8 cellular contexts compared by ENCODE assay signal in genomic region chr7:138161600-138162081, GRCh38.
A peak's percentile ranks its signal among the peaks of the same experiment; 100 is the strongest.
DNase-seq lines count a peak whose midpoint lies in the region; ATAC-seq and TF ChIP-seq lines count a peak whose summit lies in the region.

No MANE protein-coding gene starts in this region.

- POLR2A ChIA-PET in Panc1 (lab: Charles Lee), result interaction anchor here (0.7 kb wide), 1 partner anchor 577 kb away, joined by 3 read pairs; no protein-coding TSS in a partner anchor

- no peak overlapping the region for H4K91ac ChIP-seq in H9 (ENCODE audit: insufficient read length, low read depth, low read length)

- H3K27ac Mint-ChIP-seq in H9, result no peak overlapping the region

- peaks cover 18% of the 10 kb centered on the region for H3K9me3 ChIP-seq in H9 (ENCODE audit: control insufficient read depth, low read depth, low read length)
- peaks cover 5% of the 10 kb centered on the region; the same call in 1 of the 2 replicates for H3K9me3 ChIP-seq in Panc1 (ENCODE audit: control insufficient read depth, insufficient read depth, low read depth, low read length)
- peaks cover 12% of the 10 kb centered on the region for H3K9me3 ChIP-seq in neuron (ENCODE audit: low read length)
- H3K9me3 ChIP-seq in testis, result no peaks in the 10 kb centered on the region

- H3K27ac ChIP-seq in H9 (ENCODE audit: insufficient read length, low read depth, low read length), result no peak overlapping the region
- H3K27ac ChIP-seq in Panc1 (ENCODE audit: low read length), result no peak overlapping the region
- no peak overlapping the region for H3K27ac ChIP-seq in testis

- intact Hi-C loops in Panc1 (cut with micrococcal nuclease; ENCODE audit: unreplicated experiment), result loop anchor here (1.0 kb wide), 1 partner anchor 577 kb away; no protein-coding TSS in a partner anchor
- intact Hi-C loops in testis (cut with DNase I; ENCODE audit: low total_unique reads), result no loop called here

- H3K27me3 ChIP-seq in H9 (ENCODE audit: insufficient read depth, low read length), result no peaks in the 10 kb centered on the region
- no peaks in the 10 kb centered on the region for H3K27me3 ChIP-seq in Panc1 (ENCODE audit: control insufficient read depth, insufficient read depth, low read length)
- H3K27me3 ChIP-seq in neuron (ENCODE audit: insufficient read depth, low read length), result no peaks in the 10 kb centered on the region
- H3K27me3 ChIP-seq in testis, result no peaks in the 10 kb centered on the region

- H3K56ac ChIP-seq in H9 (ENCODE audit: insufficient read length, low read depth, low read length), result no peak overlapping the region

- no peak overlapping the region for H3K4me3 ChIP-seq in Panc1 (ENCODE audit: low read depth in 2 of 2, low read length in 2 of 2)
- peak overlapping the region; percentile 35 for H3K4me3 ChIP-seq in neuron (ENCODE audit: low read length)
- H3K4me3 ChIP-seq in testis, result no peak overlapping the region

- H3K36me3 Mint-ChIP-seq in H9 (ENCODE audit: insufficient read depth in 1 of 3, low read depth in 3 of 3), result peaks cover 14 to 37% (median 24%) of the 10 kb centered on the region in 3 experiments

- H4K5ac ChIP-seq in H9 (ENCODE audit: insufficient read length, low read depth, low read length), result no peak overlapping the region

- H3K4me1 Mint-ChIP-seq in H9, result peaks cover 5 to 7% of the 10 kb centered on the region in 2 experiments

- H3K23ac ChIP-seq in H9 (ENCODE audit: insufficient read length, low read depth, low read length), result no peak overlapping the region

- H2BK120ac ChIP-seq in H9 (ENCODE audit: low read depth, low read length, poor library complexity, severe bottlenecking), result no peak overlapping the region

- H2AK5ac ChIP-seq in H9 (ENCODE audit: insufficient read length, low read length), result no peak overlapping the region

- ATAC-seq in Panc1, result peak; percentile 89

- H2BK5ac ChIP-seq in H9 (ENCODE audit: insufficient read length, low read length), result no peak overlapping the region

- no peaks in the 10 kb centered on the region for H3K79me1 ChIP-seq in H9 (ENCODE audit: insufficient read depth, low read depth, low read length, poor library complexity, severe bottlenecking)

- no peaks in the 10 kb centered on the region for H3K27me3 Mint-ChIP-seq in H9 (ENCODE audit: low read depth)

- no peak overlapping the region for H2BK20ac ChIP-seq in H9 (ENCODE audit: low read depth, low read length, poor library complexity, severe bottlenecking)

- BruUV-seq in Panc1 (replicated peaks; lab: Mats Ljungman, UMichigan), result no TSS peak

- no peak overlapping the region for H3K9ac ChIP-seq in H9 (ENCODE audit: extremely low read depth, insufficient read length, low read length)

- no peaks in the 10 kb centered on the region for H3K23me2 ChIP-seq in H9 (ENCODE audit: insufficient read length, low read depth, low read length, poor library complexity, severe bottlenecking)

- H3K4ac ChIP-seq in H9 (ENCODE audit: low read depth, low read length), result no peak overlapping the region

- peaks cover 25 to 28% of the 10 kb centered on the region in 2 experiments for H3K9me3 Mint-ChIP-seq in H9

- H3K4me3 Mint-ChIP-seq in H9, result no peak overlapping the region

- no peak overlapping the region for H3K14ac ChIP-seq in H9 (ENCODE audit: insufficient read depth, low read length)

- H3K4me2 ChIP-seq in H9 (ENCODE audit: insufficient read depth, insufficient read length, low read length), result no peak overlapping the region

- H3K36me3 ChIP-seq in Panc1 (ENCODE audit: control insufficient read depth, insufficient read depth, low read length), result no peaks in the 10 kb centered on the region
- H3K36me3 ChIP-seq in neuron (ENCODE audit: insufficient read depth, low read length), result no peaks in the 10 kb centered on the region
- H3K36me3 ChIP-seq in testis (ENCODE audit: low read depth, missing control alignments), result no peaks in the 10 kb centered on the region

- no peak overlapping the region for H4K8ac ChIP-seq in H9 (replicated peaks; ENCODE audit: insufficient read length, low read depth, low read length)

- H3T11ph ChIP-seq in H9 (ENCODE audit: low read length), result no peak overlapping the region

- H3K18ac ChIP-seq in H9 (ENCODE audit: insufficient read length, low read depth, low read length), result no peak overlapping the region

- in situ Hi-C loops in Panc1 (cut with HindIII; ENCODE audit: low pct_unique_long_range_greater_than_20kb, low sequenced_read_pairs), result no loop called here

- H3K79me2 ChIP-seq in H9 (ENCODE audit: insufficient read depth, low read length), result no peaks in the 10 kb centered on the region

- TF ChIP-seq CTCF in H9 (conservative IDR thresholded peaks at IDR 0.05) (peak; percentile 78), Panc1 (IDR thresholded peaks at IDR 0.05) (peak; percentile 72), testis (IDR thresholded peaks at IDR 0.05) (peak; percentile 43 to 76 (median 67))

- peaks cover 3% of the 10 kb centered on the region; the same call in 1 of the 2 replicates for H3K4me1 ChIP-seq in H9 (ENCODE audit: insufficient read depth, low read length)
- H3K4me1 ChIP-seq in Panc1 (ENCODE audit: control insufficient read depth, insufficient read depth, low read length), result no peaks in the 10 kb centered on the region
- H3K4me1 ChIP-seq in neuron (ENCODE audit: insufficient read depth, low read length), result peaks cover 9% of the 10 kb centered on the region
- no peaks in the 10 kb centered on the region for H3K4me1 ChIP-seq in testis

- WGBS in H9 (ENCODE audit: extremely low coverage, insufficient read length, low lambda C conversion rate), result no CpG with 5 or more reads among the region's 4 CpGs
- 22 to 37% methylated on average over 3 to 4 of the region's 4 CpGs for WGBS in testis, 2 donors

- H2AFZ ChIP-seq in H9 (ENCODE audit: low read length) (no peak overlapping the region), neuron (ENCODE audit: low read depth, low read length) (peak overlapping the region; percentile 84)

- DNase-seq in GM03348 (ENCODE audit: low spot score) (peak; percentile 84), H9 (peak; percentile 94), LHCN-M2 (ENCODE audit: low read depth) (peak; percentile 95), Panc1 (ENCODE audit: low read depth, low spot score) (peak; percentile 61), fibroblast of gingiva (ENCODE audit: low read depth) (peak; percentile 52), testis (peak; percentile 94)
- peak; percentile 52 for DNase-seq in activated T-cell treated with anti-CD3 and anti-CD28 coated beads, Interleukin-2, amount 50 U/mL, for 1 hour

- no peak for TF ChIP-seq POLR2A in testis (IDR thresholded peaks at IDR 0.05)

- CTCF ChIA-PET in Panc1 (lab: Charles Lee), result interaction anchor here (0.6 to 1.1 kb wide), 2 partner anchors 154 to 577 kb away, joined by 3 to 7 read pairs; no protein-coding TSS in a partner anchor

- H2BK15ac ChIP-seq in H9 (ENCODE audit: low read depth, low read length), result no peak overlapping the region

- no peak overlapping the region for H2BK12ac ChIP-seq in H9 (ENCODE audit: insufficient read length, low read depth, low read length)

- no peaks in the 10 kb centered on the region for H4K20me1 ChIP-seq in H9 (ENCODE audit: control insufficient read depth, insufficient read depth, insufficient read length)
